ENCODE assay signal across 15 cellular contexts in genomic region chr6:37793067-37793466, GRCh38.
"Had no signal": no experiment of that assay in that cellular context is flagged by ENCODE, and none has a peak within 500 bp of the region (broad histone marks: within the 10 kb centered on the region; RNA-seq: fewer than 3 reads in every experiment).

No MANE protein-coding gene starts in this region.

- H3K27ac ChIP-seq: cardiac muscle cell, dorsolateral prefrontal cortex, parathyroid adenoma, sigmoid colon had no signal

- H3K9ac ChIP-seq: parathyroid adenoma had no signal

- H3K9me3 ChIP-seq: sigmoid colon had no signal

- DNase-seq: activated CD4-positive, alpha-beta T cell treated with anti-CD3 and anti-CD28 coated beads for 36 hours; activated CD4-positive, alpha-beta T cell treated with anti-CD3 and anti-CD28 coated beads, Interleukin-2, amount 50 U/mL, for 48 hours; activated naive CD8-positive, alpha-beta T cell treated with anti-CD3 and anti-CD28 coated beads for 36 hours; amniotic stem cell; dorsolateral prefrontal cortex; left cardiac atrium; naive thymus-derived CD8-positive, alpha-beta T cell; sigmoid colon; stimulated activated CD4-positive, alpha-beta T cell treated with anti-CD3 and anti-CD28 coated beads, Interleukin-4, amount 100 ng/mL, for 4 hours; stimulated activated naive B cell treated with anti-CD40 and anti-IgM and Interleukin-4, amounts not matched to agents 10 μg/mL and 1 μg/mL and 100 μg/mL, for 72 hours; SW 1271 had no signal

- H3K4me3 ChIP-seq: cardiac muscle cell, dorsolateral prefrontal cortex, sigmoid colon had no signal

- H3K36me3 Mint-ChIP-seq: activated naive CD8-positive, alpha-beta T cell treated with anti-CD3 and anti-CD28 coated beads for 36 hours; naive thymus-derived CD8-positive, alpha-beta T cell; stimulated activated naive B cell treated with anti-CD40 and anti-IgM and Interleukin-4, amounts not matched to agents 10 μg/mL and 1 μg/mL and 100 μg/mL, for 72 hours; WTC11 had no signal

- H3K4me3 Mint-ChIP-seq: activated CD4-positive, alpha-beta T cell treated with anti-CD3 and anti-CD28 coated beads for 36 hours; activated naive CD8-positive, alpha-beta T cell treated with anti-CD3 and anti-CD28 coated beads for 36 hours; activated T-helper 1 cell treated with anti-CD3 and anti-CD28 coated beads, Interleukin-12 subunit alpha, Interleukin-12 subunit beta, Interleukin-2, Interleukin-4 antibody, amounts not matched to agents 30 ng/mL and 10 ng/mL and 1 ng/mL, durations not matched to agents 14 hours and 24 hours and 36 hours; naive thymus-derived CD8-positive, alpha-beta T cell; stimulated activated naive B cell treated with anti-CD40 and anti-IgM and Interleukin-4, amounts not matched to agents 10 μg/mL and 1 μg/mL and 100 μg/mL, for 72 hours; WTC11 had no signal

- H3K27me3 Mint-ChIP-seq: activated CD4-positive, alpha-beta T cell treated with anti-CD3 and anti-CD28 coated beads for 36 hours; activated naive CD8-positive, alpha-beta T cell treated with anti-CD3 and anti-CD28 coated beads for 36 hours; naive thymus-derived CD8-positive, alpha-beta T cell had no signal

- H3K9me3 Mint-ChIP-seq: activated naive CD8-positive, alpha-beta T cell treated with anti-CD3 and anti-CD28 coated beads for 36 hours; activated T-helper 1 cell treated with anti-CD3 and anti-CD28 coated beads, Interleukin-12 subunit alpha, Interleukin-12 subunit beta, Interleukin-2, Interleukin-4 antibody, amounts not matched to agents 30 ng/mL and 10 ng/mL and 1 ng/mL, durations not matched to agents 14 hours and 24 hours and 36 hours; naive thymus-derived CD8-positive, alpha-beta T cell; stimulated activated naive B cell treated with anti-CD40 and anti-IgM and Interleukin-4, amounts not matched to agents 10 μg/mL and 1 μg/mL and 100 μg/mL, for 72 hours; WTC11 had no signal

- H3K27me3 ChIP-seq: cardiac muscle cell, dorsolateral prefrontal cortex, sigmoid colon had no signal

- H3K27ac Mint-ChIP-seq: activated CD4-positive, alpha-beta T cell treated with anti-CD3 and anti-CD28 coated beads for 36 hours; activated naive CD8-positive, alpha-beta T cell treated with anti-CD3 and anti-CD28 coated beads for 36 hours; activated T-helper 1 cell treated with anti-CD3 and anti-CD28 coated beads, Interleukin-12 subunit alpha, Interleukin-12 subunit beta, Interleukin-2, Interleukin-4 antibody, amounts not matched to agents 30 ng/mL and 10 ng/mL and 1 ng/mL, durations not matched to agents 14 hours and 24 hours and 36 hours; naive thymus-derived CD8-positive, alpha-beta T cell; stimulated activated naive B cell treated with anti-CD40 and anti-IgM and Interleukin-4, amounts not matched to agents 10 μg/mL and 1 μg/mL and 100 μg/mL, for 72 hours; WTC11 had no signal

- ATAC-seq: activated CD4-positive, alpha-beta T cell treated with anti-CD3 and anti-CD28 coated beads for 36 hours; left cardiac atrium; naive thymus-derived CD8-positive, alpha-beta T cell; stimulated activated naive B cell treated with anti-CD40 and anti-IgM and Interleukin-4, amounts not matched to agents 10 μg/mL and 1 μg/mL and 100 μg/mL, for 72 hours; WTC11 had no signal

- H3K36me3 ChIP-seq: cardiac muscle cell, sigmoid colon had no signal

- H2AFZ ChIP-seq: parathyroid adenoma had no signal
